ENCODE assay signal across 20 cellular contexts in genomic region chr16:24423332-24423731, GRCh38.
DNase-seq lines count a peak whose midpoint lies in the region; ATAC-seq, FAIRE-seq and TF ChIP-seq lines count a peak whose summit lies in the region.
"Had no signal": no experiment of that assay in that cellular context is flagged by ENCODE, and none has a peak within 500 bp of the region (broad histone marks: within the 10 kb centered on the region; RNA-seq: fewer than 3 reads in every experiment).

No MANE protein-coding gene starts in this region.

- TF ChIP-seq CTCF in A549 (IDR thresholded peaks at IDR 0.05) (no peak), endodermal cell (conservative IDR thresholded peaks at IDR 0.05) (no peak), D721Med (IDR thresholded peaks at IDR 0.05; ENCODE audit: insufficient read depth, missing control alignments) (no peak)

- H3K4me2 ChIP-seq in A549 = no peak overlapping the region
- H3K4me2 ChIP-seq: BLaER1 had no signal

- H3K4me3 Mint-ChIP-seq in endodermal cell = no peak overlapping the region
- H3K4me3 Mint-ChIP-seq: CD8-positive, alpha-beta memory T cell had no signal

- 11% methylated on average over 4 of the region's 4 CpGs for WGBS in A549 (ENCODE audit: missing lambda C conversion rate)
- WGBS in endodermal cell (ENCODE audit: insufficient coverage in 1 of 2, insufficient read length in 1 of 2), 2 experiments = 89 to 97% methylated on average over 3 to 4 of the region's 4 CpGs

- no peak overlapping the region for H3K9ac ChIP-seq in endodermal cell (ENCODE audit: extremely low read depth, low read length, poor library complexity, severe bottlenecking)
- H3K9ac ChIP-seq: BLaER1 had no signal

- FAIRE-seq in A549 (lab: Jason Lieb, UNC) (no peak), D721Med (lab: Jason Lieb, UNC) (no peak)
- FAIRE-seq: A204.1, GM19239, H1 had no signal

- no peaks in the 10 kb centered on the region for H3K27me3 Mint-ChIP-seq in endodermal cell (ENCODE audit: insufficient read depth)

- CTCF ChIA-PET in A549 (lab: Yijun Ruan, JAX) = interaction anchor here (1.9 to 2.1 kb wide), 2 partner anchors 10 to 82 kb away, joined by 4 to 8 read pairs; no protein-coding TSS in a partner anchor

- POLR2A ChIA-PET in A549 (lab: Yijun Ruan, JAX) = no interaction called here

- H3K4me1 ChIP-seq in A549 (no peaks in the 10 kb centered on the region), endodermal cell (ENCODE audit: control insufficient read depth, insufficient read depth, low read length) (no peaks in the 10 kb centered on the region)
- H3K4me1 ChIP-seq: Caco-2, HAP-1 had no signal

- H3K4me1 Mint-ChIP-seq in endodermal cell = peaks cover 16% of the 10 kb centered on the region
- H3K4me1 Mint-ChIP-seq: CD8-positive, alpha-beta memory T cell had no signal

- ATAC-seq in A549 (peak; percentile 38 to 64; a peak in 2 of 6 replicates), HG03139 (IDR thresholded peaks at IDR 0.05; ENCODE audit: unreplicated experiment) (no peak), HG03025 (IDR thresholded peaks at IDR 0.05; ENCODE audit: low FRiP score, unreplicated experiment) (no peak)

- no peaks in the 10 kb centered on the region for H3K36me3 Mint-ChIP-seq in endodermal cell (ENCODE audit: low read depth)
- H3K36me3 Mint-ChIP-seq: CD8-positive, alpha-beta memory T cell had no signal

- no peak for TF ChIP-seq EP300 in A549 (IDR thresholded peaks at IDR 0.05)

- peak in 1 of 2 experiments; percentile 22 for DNase-seq in A549 (ENCODE audit: low read depth in 1 of 2, low spot score in 1 of 2)
- peak; percentile 5 for DNase-seq in Daoy (ENCODE audit: low read depth)
- peak; percentile 20 for DNase-seq in RKO (ENCODE audit: low spot score)
- peak; percentile 2 for DNase-seq in endodermal cell
- no peak for DNase-seq in D721Med (ENCODE audit: insufficient read length, low spot score)
- DNase-seq: Caco-2; CD8-positive, alpha-beta memory T cell; DMS 273 treated with DMSO at 0.1 percent for 48 hours; DMS79 treated with DMSO at 0.1 percent for 48 hours; GDM1; IMR-90; KG1 had no signal

- H3K27ac ChIP-seq in A549 = no peak overlapping the region
- no peak overlapping the region for H3K27ac ChIP-seq in endodermal cell (ENCODE audit: low read depth, low read length)
- H3K27ac ChIP-seq: BLaER1, HL-60 had no signal

- no peak for TF ChIP-seq POLR2A in A549 (IDR thresholded peaks at IDR 0.05; ENCODE audit: low read length)

- H3K27me3 ChIP-seq in endodermal cell (ENCODE audit: control insufficient read depth, insufficient read depth, low read length, poor library complexity, severe bottlenecking) = no peaks in the 10 kb centered on the region
- H3K27me3 ChIP-seq: BLaER1 had no signal

- H3K4me3 ChIP-seq in A549 (no peak overlapping the region), endodermal cell (ENCODE audit: low read length) (no peak overlapping the region)
- H3K4me3 ChIP-seq: BLaER1, HAP-1 had no signal

- H3K9me3 ChIP-seq in A549 (no peaks in the 10 kb centered on the region; the same call in 2 of the 3 replicates), endodermal cell (ENCODE audit: control insufficient read depth, low read length) (peaks cover 8% of the 10 kb centered on the region)
- H3K9me3 ChIP-seq: BLaER1, Caco-2, HAP-1 had no signal

- no peak overlapping the region for H3K27ac Mint-ChIP-seq in endodermal cell
- H3K27ac Mint-ChIP-seq: CD8-positive, alpha-beta memory T cell had no signal

- TF ChIP-seq RAD21 in A549 (conservative IDR thresholded peaks at IDR 0.05 in 1 of 2, IDR thresholded peaks at IDR 0.05 in 1 of 2) = no peak

- H3K9me3 Mint-ChIP-seq in endodermal cell = peaks cover 3% of the 10 kb centered on the region
- H3K9me3 Mint-ChIP-seq: CD8-positive, alpha-beta memory T cell had no signal

- H3K36me3 ChIP-seq in endodermal cell (ENCODE audit: control insufficient read depth, insufficient read depth, low read length) = no peaks in the 10 kb centered on the region
- H3K36me3 ChIP-seq: BLaER1, HAP-1 had no signal

TF ChIP-seq in A549, 52 proteins besides CTCF, POLR2A, EP300 and RAD21:
- TF ChIP-seq, protein P1, sequence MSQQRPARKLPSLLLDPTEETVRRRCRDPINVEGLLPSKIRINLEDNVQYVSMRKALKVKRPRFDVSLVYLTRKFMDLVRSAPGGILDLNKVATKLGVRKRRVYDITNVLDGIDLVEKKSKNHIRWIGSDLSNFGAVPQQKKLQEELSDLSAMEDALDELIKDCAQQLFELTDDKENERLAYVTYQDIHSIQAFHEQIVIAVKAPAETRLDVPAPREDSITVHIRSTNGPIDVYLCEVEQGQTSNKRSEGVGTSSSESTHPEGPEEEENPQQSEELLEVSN (IDR thresholded peaks at IDR 0.05; ENCODE audit: borderline replicate concordance, low read depth) = no peak
- TF ChIP-seq HEYL (CRISPR knock-in tag; IDR thresholded peaks at IDR 0.05) = no peak
- no peak for TF ChIP-seq HOXB13 (CRISPR knock-in tag; IDR thresholded peaks at IDR 0.05; ENCODE audit: low read depth)
- TF ChIP-seq FOSL2 (IDR thresholded peaks at IDR 0.05) = no peak
- TF ChIP-seq FOSL2 (CRISPR knock-in tag; IDR thresholded peaks at IDR 0.05) = no peak
- no peak for TF ChIP-seq REST (IDR thresholded peaks at IDR 0.05)
- no peak for TF ChIP-seq ZC3H11A (IDR thresholded peaks at IDR 0.05)
- no peak for TF ChIP-seq RNF2 (IDR thresholded peaks at IDR 0.05; ENCODE audit: borderline replicate concordance, low read depth)
- no peak for TF ChIP-seq HOXB5 (CRISPR knock-in tag; IDR thresholded peaks at IDR 0.05)
- TF ChIP-seq SREBF2 (IDR thresholded peaks at IDR 0.05) = no peak
- TF ChIP-seq NR3C1 (IDR thresholded peaks at IDR 0.05) = no peak
- TF ChIP-seq BCL3 (IDR thresholded peaks at IDR 0.05) = no peak
- no peak for TF ChIP-seq NFE2L2 (conservative IDR thresholded peaks at IDR 0.05; ENCODE audit: low read length)
- no peak for TF ChIP-seq EHMT2 (IDR thresholded peaks at IDR 0.05; ENCODE audit: low read depth)
- TF ChIP-seq, protein P2, sequence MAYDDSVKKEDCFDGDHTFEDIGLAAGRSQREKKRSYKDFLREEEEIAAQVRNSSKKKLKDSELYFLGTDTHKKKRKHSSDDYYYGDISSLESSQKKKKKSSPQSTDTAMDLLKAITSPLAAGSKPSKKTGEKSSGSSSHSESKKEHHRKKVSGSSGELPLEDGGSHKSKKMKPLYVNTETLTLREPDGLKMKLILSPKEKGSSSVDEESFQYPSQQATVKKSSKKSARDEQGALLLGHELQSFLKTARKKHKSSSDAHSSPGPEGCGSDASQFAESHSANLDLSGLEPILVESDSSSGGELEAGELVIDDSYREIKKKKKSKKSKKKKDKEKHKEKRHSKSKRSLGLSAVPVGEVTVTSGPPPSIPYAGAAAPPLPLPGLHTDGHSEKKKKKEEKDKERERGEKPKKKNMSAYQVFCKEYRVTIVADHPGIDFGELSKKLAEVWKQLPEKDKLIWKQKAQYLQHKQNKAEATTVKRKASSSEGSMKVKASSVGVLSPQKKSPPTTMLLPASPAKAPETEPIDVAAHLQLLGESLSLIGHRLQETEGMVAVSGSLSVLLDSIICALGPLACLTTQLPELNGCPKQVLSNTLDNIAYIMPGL (CRISPR knock-in tag; IDR thresholded peaks at IDR 0.05; ENCODE audit: borderline replicate concordance) = no peak
- no peak for TF ChIP-seq MYC (IDR thresholded peaks at IDR 0.05; ENCODE audit: borderline replicate concordance, low read length)
- no peak for TF ChIP-seq RARB (CRISPR knock-in tag; IDR thresholded peaks at IDR 0.05)
- TF ChIP-seq JUNB (IDR thresholded peaks at IDR 0.05) = no peak
- TF ChIP-seq FOXS1 (CRISPR knock-in tag; IDR thresholded peaks at IDR 0.05) = no peak
- no peak for TF ChIP-seq GATA3 (IDR thresholded peaks at IDR 0.05; ENCODE audit: borderline replicate concordance)
TF ChIP-seq in A549: peak in this region for 0.

Comparison
In these comparisons a context has a peak if more than half of its experiments do, and no peak if none do; other contexts are left out.
1. ATAC-seq: peak in A549 (2 of 2); none in HG03139 (single experiment) and HG03025 (single experiment).